23 cellular contexts compared by ENCODE assay signal in genomic region chr6:50600280-50600679, GRCh38.
A peak's percentile ranks its signal among the peaks of the same experiment; 100 is the strongest.
DNase-seq lines count a peak whose midpoint lies in the region; ATAC-seq, FAIRE-seq and TF ChIP-seq lines count a peak whose summit lies in the region.
"Had no signal": no experiment of that assay in that cellular context is flagged by ENCODE, and none has a peak within 500 bp of the region (broad histone marks: within the 10 kb centered on the region; RNA-seq: fewer than 3 reads in every experiment).

No MANE protein-coding gene starts in this region.

- no peaks in the 10 kb centered on the region for H4K20me1 ChIP-seq in K562 (replicated peaks; ENCODE audit: control insufficient read depth, insufficient read depth, low read length)
- H4K20me1 ChIP-seq: BLaER1 treated with 17β-estradiol and CSF1 and Interleukin-3, amounts not matched to agents 10 nM and 100 nM had no signal

- TF ChIP-seq EP300 in K562 (IDR thresholded peaks at IDR 0.05; ENCODE audit: low read length): no peak

- no peaks in the 10 kb centered on the region for H3K27me3 ChIP-seq in K562 (ENCODE audit: control insufficient read depth in 2 of 2, insufficient read depth in 2 of 2, low read length in 2 of 2)
- H3K27me3 ChIP-seq: BLaER1 treated with 17β-estradiol and CSF1 and Interleukin-3, amounts not matched to agents 10 nM and 100 nM had no signal

- H3K9ac ChIP-seq in K562 (ENCODE audit: insufficient read depth in 1 of 2, low read depth in 2 of 2, low read length in 2 of 2): no peak overlapping the region

- CTCF ChIA-PET in K562 (lab: Yijun Ruan, JAX; ENCODE audit: low intra/inter-chr PET ratio): no interaction called here

- H3K9me3 ChIP-seq in K562 (replicated peaks; ENCODE audit: control insufficient read depth, insufficient read depth, low read depth, low read length): no peaks in the 10 kb centered on the region
- H3K9me3 ChIP-seq: BLaER1 treated with 17β-estradiol and CSF1 and Interleukin-3, amounts not matched to agents 10 nM and 100 nM; Caco-2 had no signal

- WGBS in K562 (ENCODE audit: insufficient coverage, low coverage, missing lambda C conversion rate): 0% methylated on average over 3 of the region's 3 CpGs

- FAIRE-seq in K562 (lab: Jason Lieb, UNC): peak; percentile 26
- FAIRE-seq: A204.1, D721Med, G401.6, GM12891, GM19239 had no signal

- peaks cover 5% of the 10 kb centered on the region for H3K9me3 Mint-ChIP-seq in natural killer cell treated with Interleukin-12 subunit alpha and Interleukin-12 subunit beta and Interleukin-15 and Interleukin-18, amount 100 ng/mL, for 72 hours
- H3K9me3 Mint-ChIP-seq: CD4-positive, alpha-beta T cell; CD8-positive, alpha-beta T cell had no signal

- no peaks in the 10 kb centered on the region for H3K36me3 ChIP-seq in K562 (ENCODE audit: control insufficient read depth, insufficient read depth, low read length)
- H3K36me3 ChIP-seq: BLaER1 treated with 17β-estradiol and CSF1 and Interleukin-3, amounts not matched to agents 10 nM and 100 nM had no signal

- H3K4me3 ChIP-seq in K562: no peak overlapping the region
- H3K4me3 ChIP-seq: BLaER1 treated with 17β-estradiol and CSF1 and Interleukin-3, amounts not matched to agents 10 nM and 100 nM had no signal

- no peak for TF ChIP-seq CTCF in K562 (IDR thresholded peaks at IDR 0.05 in 2 of 3, conservative IDR thresholded peaks at IDR 0.05 in 1 of 3; ENCODE audit: insufficient read depth in 2 of 3, low read depth in 1 of 3, low read length in 3 of 3)

- H3K9me1 ChIP-seq in K562 (ENCODE audit: control insufficient read depth, insufficient read depth, low read length): no peaks in the 10 kb centered on the region

- no peaks in the 10 kb centered on the region for H3K36me3 Mint-ChIP-seq in natural killer cell treated with Interleukin-12 subunit alpha and Interleukin-12 subunit beta and Interleukin-15 and Interleukin-18, amount 100 ng/mL, for 72 hours
- H3K36me3 Mint-ChIP-seq: CD8-positive, alpha-beta T cell had no signal

- no peak overlapping the region for H3K4me3 Mint-ChIP-seq in natural killer cell treated with Interleukin-12 subunit alpha and Interleukin-12 subunit beta and Interleukin-15 and Interleukin-18, amount 100 ng/mL, for 72 hours
- H3K4me3 Mint-ChIP-seq: B cell; CD4-positive, alpha-beta T cell; CD8-positive, alpha-beta T cell had no signal

- no peaks in the 10 kb centered on the region for H3K27me3 Mint-ChIP-seq in natural killer cell treated with Interleukin-12 subunit alpha and Interleukin-12 subunit beta and Interleukin-15 and Interleukin-18, amount 100 ng/mL, for 72 hours
- H3K27me3 Mint-ChIP-seq: B cell; CD4-positive, alpha-beta T cell had no signal

- H2AFZ ChIP-seq in K562 (ENCODE audit: low read depth, low read length): no peak overlapping the region

- TF ChIP-seq POLR2A in K562 (conservative IDR thresholded peaks at IDR 0.05): no peak

- no peak overlapping the region for H3K27ac Mint-ChIP-seq in natural killer cell treated with Interleukin-12 subunit alpha and Interleukin-12 subunit beta and Interleukin-15 and Interleukin-18, amount 100 ng/mL, for 72 hours
- H3K27ac Mint-ChIP-seq: B cell; CD4-positive, alpha-beta T cell; CD8-positive, alpha-beta T cell had no signal

- H3K27ac ChIP-seq in K562 (ENCODE audit: extremely low read depth, low read depth, low read length): no peak overlapping the region
- H3K27ac ChIP-seq: BLaER1 treated with 17β-estradiol and CSF1 and Interleukin-3, amounts not matched to agents 10 nM and 100 nM; C4-2B had no signal

- DNase-seq in NCI-H526 (lab: John Stamatoyannopoulos, UW) (peak; percentile 45 to 57), K562 (ENCODE audit: extremely low read depth in 1 of 4, low spot score in 3 of 4) (no peak), EL (no peak), NCI-H1436 treated with DMSO at 0.1 percent for 48 hours (lab: John Stamatoyannopoulos, UW) (no peak)
- DNase-seq in natural killer cell treated with Interleukin-12 subunit alpha and Interleukin-12 subunit beta and Interleukin-15 and Interleukin-18, amount 100 ng/mL, for 72 hours (ENCODE audit: low spot score): no peak
- DNase-seq: 8988T; ACHN; Caco-2; Calu3; CD4-positive, alpha-beta T cell; CD8-positive, alpha-beta T cell; DMS79 treated with DMSO at 0.1 percent for 48 hours; GF-D8 had no signal

- POLR2A ChIA-PET in K562 (lab: Yijun Ruan, JAX): no interaction called here

- H3K79me2 ChIP-seq in K562 (ENCODE audit: control insufficient read depth, insufficient read depth, low read length): no peaks in the 10 kb centered on the region

- no peaks in the 10 kb centered on the region for H3K4me1 ChIP-seq in K562 (replicated peaks in 1 of 2; ENCODE audit: control insufficient read depth in 2 of 2, insufficient read depth in 2 of 2, low read length in 2 of 2)
- H3K4me1 ChIP-seq: Caco-2 had no signal

- no peaks in the 10 kb centered on the region for H3K4me1 Mint-ChIP-seq in natural killer cell treated with Interleukin-12 subunit alpha and Interleukin-12 subunit beta and Interleukin-15 and Interleukin-18, amount 100 ng/mL, for 72 hours (ENCODE audit: low read depth in 2 of 2)
- H3K4me1 Mint-ChIP-seq: B cell had no signal

- ATAC-seq in GM18867 (IDR thresholded peaks at IDR 0.05; ENCODE audit: unreplicated experiment) (peak; percentile 44), K562 (no peak), HG03045 (IDR thresholded peaks at IDR 0.05; ENCODE audit: unreplicated experiment) (no peak)
- no peak for ATAC-seq in natural killer cell treated with Interleukin-12 subunit alpha and Interleukin-12 subunit beta and Interleukin-15 and Interleukin-18, amount 100 ng/mL, for 72 hours
- ATAC-seq: CD8-positive, alpha-beta T cell had no signal

- intact Hi-C loops in K562 (cut with micrococcal nuclease): no loop called here

- in situ Hi-C loops in K562 (cut with MboI): no loop called here

- no peak for TF ChIP-seq RAD21 in K562 (CRISPR knock-in tag; conservative IDR thresholded peaks at IDR 0.05 in 1 of 2, IDR thresholded peaks at IDR 0.05 in 1 of 2)

- no peak overlapping the region for H3K4me2 ChIP-seq in K562 (ENCODE audit: insufficient read depth, low read length)
- H3K4me2 ChIP-seq: BLaER1 treated with 17β-estradiol and CSF1 and Interleukin-3, amounts not matched to agents 10 nM and 100 nM had no signal

- no TSS peak for BruUV-seq in K562 (replicated peaks; lab: Mats Ljungman, UMichigan)

TF ChIP-seq in K562, 482 proteins besides CTCF, POLR2A, EP300 and RAD21:
- TF ChIP-seq CBFA2T2 (conservative IDR thresholded peaks at IDR 0.05) (no peak), ZFP30 (CRISPR knock-in tag; IDR thresholded peaks at IDR 0.05; ENCODE audit: borderline replicate concordance) (no peak), PURB (CRISPR knock-in tag; IDR thresholded peaks at IDR 0.05; ENCODE audit: low read depth) (no peak), ATF4 (CRISPR knock-in tag; IDR thresholded peaks at IDR 0.05) (no peak), ZNF764 (CRISPR knock-in tag; IDR thresholded peaks at IDR 0.05; ENCODE audit: low read depth) (no peak), HMG20B (CRISPR knock-in tag; IDR thresholded peaks at IDR 0.05) (no peak), EWSR1 (IDR thresholded peaks at IDR 0.05; ENCODE audit: borderline replicate concordance, low read depth, partially characterized antibody) (no peak), VEZF1 (CRISPR knock-in tag; IDR thresholded peaks at IDR 0.05) (no peak), BRD4 (IDR thresholded peaks at IDR 0.05) (no peak), RHOXF2B (CRISPR knock-in tag; conservative IDR thresholded peaks at IDR 0.05) (no peak)

Comparison
In these comparisons a context has a peak if more than half of its experiments do, and no peak if none do; other contexts are left out.
1. DNase-seq: peak in NCI-H526 (2 of 2); none in K562 (0 of 4), EL (single experiment), natural killer cell treated with Interleukin-12 subunit alpha and Interleukin-12 subunit beta and Interleukin-15 and Interleukin-18, amount 100 ng/mL, for 72 hours (single experiment) and NCI-H1436 treated with DMSO at 0.1 percent for 48 hours (single experiment).